ENCODE assay signal across 8 cellular contexts in genomic region chr10:96287392-96288105, GRCh38. TPM values are rescaled to one million over a fixed set of nuclear protein-coding genes. Genes with fewer than 3 reads are reported as not detected.
DNase-seq lines count a peak whose midpoint lies in the region; ATAC-seq and TF ChIP-seq lines count a peak whose summit lies in the region.

No MANE protein-coding gene starts in this region.

- peak overlapping the region; percentile 73 for H3K27ac ChIP-seq in 22Rv1
- peak overlapping the region; percentile 100 for H3K27ac ChIP-seq in OCI-LY3 (ENCODE audit: low read length)
- peak overlapping the region; percentile 87 to 95 for H3K27ac ChIP-seq in liver (ENCODE audit: low read depth in 1 of 2, low read length in 2 of 2)

- WGBS in liver, result 19% methylated on average over 6 of the region's 6 CpGs

- no peaks in the 10 kb centered on the region for H3K27me3 ChIP-seq in OCI-LY3 (ENCODE audit: low read depth, low read length)
- no peaks in the 10 kb centered on the region for H3K27me3 ChIP-seq in liver (ENCODE audit: control insufficient read depth in 4 of 4, insufficient read depth in 4 of 4, low read length in 3 of 4)

- no peaks in the 10 kb centered on the region for H4K20me1 ChIP-seq in OCI-LY3 (ENCODE audit: insufficient read depth, low read length)

- no peaks in the 10 kb centered on the region for H3K36me3 ChIP-seq in OCI-LY3 (replicated peaks; ENCODE audit: low read depth, low read length)
- no peaks in the 10 kb centered on the region for H3K36me3 ChIP-seq in liver (ENCODE audit: control insufficient read depth in 4 of 4, insufficient read depth in 3 of 4, low read depth in 1 of 4, low read length in 3 of 4)

- H3K79me2 ChIP-seq in OCI-LY3 (ENCODE audit: low read length), result peaks cover 53% of the 10 kb centered on the region

- H3K4me2 ChIP-seq in OCI-LY3 (ENCODE audit: low read length), result peak overlapping the region; percentile 97

- TF ChIP-seq CTCF in 22Rv1 (IDR thresholded peaks at IDR 0.05) (no peak), OCI-LY3 (IDR thresholded peaks at IDR 0.05; ENCODE audit: low read depth, low read length) (no peak), liver (IDR thresholded peaks at IDR 0.05; ENCODE audit: low read depth, low read length, missing input control) (no peak)

- H3K4me3 ChIP-seq in OCI-LY3 (ENCODE audit: low read length) (peak overlapping the region; percentile 72), liver (ENCODE audit: low read depth in 1 of 3, low read length in 3 of 3) (peak overlapping the region; percentile 14 to 44 (median 29))

- H3K9me3 ChIP-seq in OCI-LY3 (ENCODE audit: insufficient read depth, low read length) (no peaks in the 10 kb centered on the region), liver (ENCODE audit: control insufficient read depth in 4 of 4, low read length in 3 of 4) (no peaks in the 10 kb centered on the region)

- peak; percentile 55 to 67 for TF ChIP-seq RAD21 in liver (IDR thresholded peaks at IDR 0.05)

- H2AFZ ChIP-seq in OCI-LY3 (ENCODE audit: low read depth, low read length), result no peak overlapping the region

- ATAC-seq in GM18909 (IDR thresholded peaks at IDR 0.05; ENCODE audit: poor library complexity, unreplicated experiment) (peak; percentile 72), HG03064 (IDR thresholded peaks at IDR 0.05; ENCODE audit: low read depth, unreplicated experiment) (peak; percentile 62)

- peak overlapping the region; percentile 93 for H3K9ac ChIP-seq in OCI-LY3 (ENCODE audit: low read length)
- peak overlapping the region in 1 of 2 donors; percentile 70 for H3K9ac ChIP-seq in liver (ENCODE audit: low read depth in 1 of 2, low read length in 2 of 2)

- peaks cover 74% of the 10 kb centered on the region for H3K4me1 ChIP-seq in OCI-LY3 (ENCODE audit: low read length)
- peaks cover 9 to 45% (median 28%) of the 10 kb centered on the region in 4 donors for H3K4me1 ChIP-seq in liver (ENCODE audit: control insufficient read depth in 4 of 4, insufficient read depth in 4 of 4, low read length in 3 of 4)

- no peak for DNase-seq in amygdala (lab: John Stamatoyannopoulos, UW)
- DNase-seq in stimulated activated CD4-positive, alpha-beta T cell treated with anti-CD3 and anti-CD28 coated beads, Interleukin-12 subunit alpha, Interleukin-12 subunit beta, amount 100 ng/mL, for 4 hours, result no peak
- DNase-seq in activated T-cell treated with anti-CD3 and anti-CD28 coated beads, Interleukin-2, amount 50 U/mL, for 1 hour, result no peak

TF ChIP-seq in liver, 16 proteins besides CTCF, POLR2A, EP300 and RAD21:
- no peak for TF ChIP-seq TAF1 (conservative IDR thresholded peaks at IDR 0.05)
- TF ChIP-seq ATF3 (IDR thresholded peaks at IDR 0.05), result no peak
- TF ChIP-seq HNF4G (IDR thresholded peaks at IDR 0.05), result peak; percentile 66
- peak; percentile 45 for TF ChIP-seq FOXA2 (IDR thresholded peaks at IDR 0.05)
- peak; percentile 92 for TF ChIP-seq ZBTB33 (IDR thresholded peaks at IDR 0.05)
- peak; percentile 72 to 76 for TF ChIP-seq JUND (IDR thresholded peaks at IDR 0.05)
- TF ChIP-seq FOXA1 (IDR thresholded peaks at IDR 0.05), result peak; percentile 69
- TF ChIP-seq NR2F2 (IDR thresholded peaks at IDR 0.05), result peak; percentile 49
- peak; percentile 96 for TF ChIP-seq MAX (IDR thresholded peaks at IDR 0.05)
- TF ChIP-seq GABPA (IDR thresholded peaks at IDR 0.05 in 1 of 2, conservative IDR thresholded peaks at IDR 0.05 in 1 of 2), result peak; percentile 33 to 72
- peak; percentile 86 to 91 for TF ChIP-seq HNF4A (conservative IDR thresholded peaks at IDR 0.05)
- peak; percentile 95 for TF ChIP-seq YY1 (IDR thresholded peaks at IDR 0.05)
- TF ChIP-seq EGR1 (IDR thresholded peaks at IDR 0.05; ENCODE audit: low read depth in 2 of 2), result peak in 1 of 2 donors; percentile 83
- peak; percentile 68 for TF ChIP-seq REST (IDR thresholded peaks at IDR 0.05)
- peak; percentile 88 to 91 for TF ChIP-seq RXRA (IDR thresholded peaks at IDR 0.05)
- TF ChIP-seq SP1 (IDR thresholded peaks at IDR 0.05), result peak; percentile 90

RNA-seq across cellular contexts. Expression of gene BLNK, which starts 16.2 kb away (rescaled TPM):
- total RNA-seq in liver, result 10 to 100 TPM in 1 of 2 donors, 1 to 10 TPM in 1; 3.3 to 19.1 TPM
- 10 to 100 TPM in 1 of 2 donors, 1 to 10 TPM in 1; 9.9 to 45.2 TPM for polyA plus RNA-seq in liver

RNA-seq across cellular contexts. Expression of gene DNTT, which starts 16.7 kb away (rescaled TPM):
- total RNA-seq in liver, result under 1 TPM in 1 of 2 donors, not detected in 1; 0.70 TPM
- not detected for polyA plus RNA-seq in liver
